ENCODE assay signal across 27 cellular contexts in genomic region chr6:7920425-7920824, GRCh38. TPM values are rescaled to one million over a fixed set of nuclear protein-coding genes. Genes with fewer than 3 reads are reported as not detected.
A peak's percentile ranks its signal among the peaks of the same experiment; 100 is the strongest.
DNase-seq lines count a peak whose midpoint lies in the region; ATAC-seq and TF ChIP-seq lines count a peak whose summit lies in the region.
"Had no signal": no experiment of that assay in that cellular context is flagged by ENCODE, and none has a peak within 500 bp of the region (broad histone marks: within the 10 kb centered on the region; RNA-seq: fewer than 3 reads in every experiment).

No MANE protein-coding gene starts in this region.

- H3K9ac ChIP-seq in GM23248: no peak overlapping the region

- TF ChIP-seq CTCF in OCI-LY7 (conservative IDR thresholded peaks at IDR 0.05; ENCODE audit: low read length): no peak
- no peak for TF ChIP-seq CTCF in right lobe of liver (IDR thresholded peaks at IDR 0.05)

- no peaks in the 10 kb centered on the region for H3K79me2 ChIP-seq in GM23248 (ENCODE audit: insufficient read depth)
- no peaks in the 10 kb centered on the region for H3K79me2 ChIP-seq in OCI-LY7 (ENCODE audit: insufficient read depth, low read depth, low read length)

- H4K20me1 ChIP-seq in GM23248 (ENCODE audit: insufficient read depth) (no peaks in the 10 kb centered on the region), OCI-LY7 (ENCODE audit: insufficient read depth, low read length) (no peaks in the 10 kb centered on the region)

- H3K27me3 ChIP-seq in GM23248 (replicated peaks; ENCODE audit: insufficient read depth): no peaks in the 10 kb centered on the region
- no peaks in the 10 kb centered on the region for H3K27me3 ChIP-seq in CD8-positive, alpha-beta memory T cell (ENCODE audit: insufficient read depth, low read length, poor library complexity, severe bottlenecking)
- no peaks in the 10 kb centered on the region for H3K27me3 ChIP-seq in right lobe of liver
- H3K27me3 ChIP-seq: cardiac muscle cell, colonic mucosa, gastrocnemius medialis, pancreas, SJCRH30, vagina had no signal

- in situ Hi-C loops in GM23248 (cut with MboI): no loop called here

- intact Hi-C loops in OCI-LY7 (cut with micrococcal nuclease; ENCODE audit: unreplicated experiment): no loop called here
- intact Hi-C loops in right lobe of liver (cut with DNase I): no loop called here

- 0 out of 2 replicates have a peak, but pooled peaks cover 6% of the 10 kb centered on the region for H3F3A ChIP-seq in GM23248 (ENCODE audit: insufficient read depth)

- no peak overlapping the region for H2AFZ ChIP-seq in GM23248
- peak overlapping the region; percentile 52 for H2AFZ ChIP-seq in OCI-LY7 (ENCODE audit: low read length)

- ATAC-seq in GM19324 (IDR thresholded peaks at IDR 0.05; ENCODE audit: low FRiP score, unreplicated experiment) (no peak), right lobe of liver (no peak)
- ATAC-seq: A549; gastrocnemius medialis; Panc1; stimulated activated memory B cell treated with anti-CD40 and anti-IgM and Interleukin-4, amounts not matched to agents 10 μg/mL and 1 μg/mL and 100 μg/mL, for 72 hours had no signal

- POLR2A ChIA-PET in OCI-LY7 (lab: Charles Lee): interaction anchor here (7.4 kb wide), 1 partner anchor 18 kb away, joined by 58 read pairs; no protein-coding TSS in a partner anchor
- POLR2A ChIA-PET in CD8-positive, alpha-beta memory T cell (lab: Charles Lee): no interaction called here

- no peak for TF ChIP-seq POLR2A in right lobe of liver (IDR thresholded peaks at IDR 0.05)

- peaks cover 17% of the 10 kb centered on the region for H3K4me1 ChIP-seq in GM23248 (ENCODE audit: insufficient read depth)
- peaks cover 60% of the 10 kb centered on the region for H3K4me1 ChIP-seq in OCI-LY7 (ENCODE audit: insufficient read depth, low read length, poor library complexity, severe bottlenecking)
- H3K4me1 ChIP-seq in CD8-positive, alpha-beta memory T cell (ENCODE audit: insufficient read depth, low read length): no peaks in the 10 kb centered on the region
- no peaks in the 10 kb centered on the region for H3K4me1 ChIP-seq in right lobe of liver
- H3K4me1 ChIP-seq: colonic mucosa, pancreas, SJCRH30, vagina had no signal

- no peak overlapping the region for H3K4me2 ChIP-seq in GM23248 (ENCODE audit: unreplicated experiment)
- peak overlapping the region; percentile 11; the same call in 1 of the 2 replicates for H3K4me2 ChIP-seq in OCI-LY7 (ENCODE audit: low read length)
- H3K4me2 ChIP-seq: A549 had no signal

- 34 to 52% methylated on average over 2 of the region's 2 CpGs for WGBS in GM23248 (ENCODE audit: low coverage in 1 of 2, low lambda C conversion rate in 2 of 2, missing lambda C conversion rate in 2 of 2), 2 experiments
- WGBS in right lobe of liver (ENCODE audit: insufficient coverage, low coverage, low lambda C conversion rate, missing lambda C conversion rate): 58% methylated on average over 2 of the region's 2 CpGs

- H3K4me3 ChIP-seq in GM23248 (no peak overlapping the region), OCI-LY7 (ENCODE audit: low read depth, low read length, poor library complexity, severe bottlenecking) (no peak overlapping the region), right lobe of liver (no peak overlapping the region)
- H3K4me3 ChIP-seq in CD8-positive, alpha-beta memory T cell (ENCODE audit: low read length): no peak overlapping the region
- H3K4me3 ChIP-seq: A549, cardiac muscle cell, colonic mucosa, gastrocnemius medialis, pancreas, SJCRH30, vagina had no signal

- peaks cover 10 to 27% of the 10 kb centered on the region in 2 donors for H3K27me3 Mint-ChIP-seq in CD8-positive, alpha-beta memory T cell
- H3K27me3 Mint-ChIP-seq: stimulated activated memory B cell treated with anti-CD40 and anti-IgM and Interleukin-4, amounts not matched to agents 10 μg/mL and 1 μg/mL and 100 μg/mL, for 72 hours had no signal

- H3K27ac ChIP-seq in GM23248 (no peak overlapping the region), OCI-LY7 (ENCODE audit: low read depth, low read length, poor library complexity, severe bottlenecking) (no peak overlapping the region), epithelial cell of prostate (peak overlapping the region; percentile 32), right lobe of liver (no peak overlapping the region)
- H3K27ac ChIP-seq in CD8-positive, alpha-beta memory T cell (ENCODE audit: low read depth, low read length): no peak overlapping the region
- H3K27ac ChIP-seq: A549, cardiac muscle cell, colonic mucosa, HL-60, pancreas, SJCRH30, vagina had no signal

- H3K27ac Mint-ChIP-seq in CD8-positive, alpha-beta memory T cell: no peak overlapping the region
- H3K27ac Mint-ChIP-seq: activated naive CD4-positive, alpha-beta T cell treated with anti-CD3 and anti-CD28 coated beads, Interleukin-2, amount 10 ng/mL, durations not matched to agents 7 days and 5 days; CD4-positive, alpha-beta T cell; effector memory CD8-positive, alpha-beta T cell; stimulated activated memory B cell treated with anti-CD40 and anti-IgM and Interleukin-4, amounts not matched to agents 10 μg/mL and 1 μg/mL and 100 μg/mL, for 72 hours had no signal

- peak; percentile 27 for DNase-seq in activated CD4-positive, alpha-beta T cell treated with anti-CD3 and anti-CD28 coated beads for 48 hours
- no peak for DNase-seq in activated CD4-positive, alpha-beta T cell treated with anti-CD3 and anti-CD28 coated beads, Interleukin-2, amount 50 U/mL, for 4 hours
- DNase-seq in GM23248 (peak; percentile 5), OCI-LY7 (ENCODE audit: low spot score) (no peak), epithelial cell of prostate (ENCODE audit: low read depth, low spot score) (peak; percentile 44), right lobe of liver (no peak)
- DNase-seq in CD8-positive, alpha-beta memory T cell: no peak
- DNase-seq: activated CD4-positive, CD25-positive, alpha-beta regulatory T cell; activated CD8-positive, alpha-beta memory T cell treated with anti-CD3 and anti-CD28 coated beads for 24 hours; activated naive CD4-positive, alpha-beta T cell treated with anti-CD3 and anti-CD28 coated beads, Interleukin-2, amount 10 ng/mL, durations not matched to agents 7 days and 5 days; CD4-positive, alpha-beta T cell; colonic mucosa; effector memory CD8-positive, alpha-beta T cell; gastrocnemius medialis; left cardiac atrium; NCI-H1436 treated with DMSO at 0.1 percent for 48 hours; NCI-H2107; NCI-H446 treated with DMSO at 0.1 percent for 48 hours; pancreas; SJCRH30 had no signal

- H3K9me3 Mint-ChIP-seq in CD8-positive, alpha-beta memory T cell: peaks cover 5 to 17% (median 12%) of the 10 kb centered on the region in 5 donors

- H3K9me3 ChIP-seq in GM23248 (ENCODE audit: low read depth) (no peaks in the 10 kb centered on the region), OCI-LY7 (ENCODE audit: low read length) (peaks cover 14% of the 10 kb centered on the region; the same call in 1 of the 2 replicates), right lobe of liver (no peaks in the 10 kb centered on the region)
- no peaks in the 10 kb centered on the region for H3K9me3 ChIP-seq in CD8-positive, alpha-beta memory T cell (ENCODE audit: low read length)
- H3K9me3 ChIP-seq: A549, colonic mucosa, gastrocnemius medialis, pancreas, SJCRH30, vagina had no signal

- H3K36me3 Mint-ChIP-seq in CD8-positive, alpha-beta memory T cell: peaks cover 0 to 14% (median 0%) of the 10 kb centered on the region in 3 donors
- H3K36me3 Mint-ChIP-seq: activated naive CD4-positive, alpha-beta T cell treated with anti-CD3 and anti-CD28 coated beads, Interleukin-2, amount 10 ng/mL, durations not matched to agents 7 days and 5 days had no signal

- H3K9me2 ChIP-seq in GM23248 (ENCODE audit: insufficient read depth): no peaks in the 10 kb centered on the region
- H3K9me2 ChIP-seq in OCI-LY7 (ENCODE audit: insufficient read depth, low read length): no peaks in the 10 kb centered on the region

- H3K36me3 ChIP-seq in GM23248 (ENCODE audit: low read depth): no peaks in the 10 kb centered on the region
- H3K36me3 ChIP-seq in OCI-LY7 (ENCODE audit: insufficient read depth, low read length): peaks cover 5% of the 10 kb centered on the region
- no peaks in the 10 kb centered on the region for H3K36me3 ChIP-seq in CD8-positive, alpha-beta memory T cell (ENCODE audit: insufficient read depth, low read length)
- no peaks in the 10 kb centered on the region for H3K36me3 ChIP-seq in right lobe of liver
- H3K36me3 ChIP-seq: cardiac muscle cell, colonic mucosa, gastrocnemius medialis, pancreas, SJCRH30, vagina had no signal

- BruUV-seq in OCI-LY7 (replicated peaks; lab: Mats Ljungman, UMichigan): no TSS peak

- no peak overlapping the region for H3K4me3 Mint-ChIP-seq in CD8-positive, alpha-beta memory T cell
- H3K4me3 Mint-ChIP-seq: activated naive CD4-positive, alpha-beta T cell treated with anti-CD3 and anti-CD28 coated beads, Interleukin-2, amount 10 ng/mL, durations not matched to agents 7 days and 5 days; CD4-positive, alpha-beta T cell; effector memory CD8-positive, alpha-beta T cell; stimulated activated memory B cell treated with anti-CD40 and anti-IgM and Interleukin-4, amounts not matched to agents 10 μg/mL and 1 μg/mL and 100 μg/mL, for 72 hours had no signal

- CTCF ChIA-PET in OCI-LY7 (lab: Charles Lee; ENCODE audit: unreplicated experiment): interaction anchor here (1.0 kb wide), 1 partner anchor 19 kb away, joined by 3 read pairs; no protein-coding TSS in a partner anchor
- CTCF ChIA-PET in CD8-positive, alpha-beta memory T cell (lab: Charles Lee): no interaction called here

- H3K4me1 Mint-ChIP-seq in CD8-positive, alpha-beta memory T cell: no peaks in the 10 kb centered on the region
- H3K4me1 Mint-ChIP-seq: activated naive CD4-positive, alpha-beta T cell treated with anti-CD3 and anti-CD28 coated beads, Interleukin-2, amount 10 ng/mL, durations not matched to agents 7 days and 5 days had no signal

RNA-seq across cellular contexts. Expression of gene TXNDC5, which starts 9.8 kb away (rescaled TPM):
- total RNA-seq in GM23248 (2014; rRNA removed; shearing (Covaris generic)): 471 and 498 TPM in 2 replicates
- polyA plus RNA-seq in GM23248 (2016; fragmentation: Nextera tagmentation; extraction: Ambion mirVana): 237 and 292 TPM in 2 replicates
- total RNA-seq in OCI-LY7 (2014; rRNA removed; shearing (Covaris generic)): 280 and 319 TPM in 2 replicates
- total RNA-seq in OCI-LY7 (2022): 312 and 363 TPM in 2 replicates
- total RNA-seq in CD8-positive, alpha-beta memory T cell: 10 to 100 TPM; 77.9 to 79.8 TPM
- polyA plus RNA-seq in CD8-positive, alpha-beta memory T cell: 34.7 TPM
- 100 to 1,000 TPM in 5 of 6 experiments, 10 to 100 TPM in 1; 87.9 to 187 (median 133) TPM for total RNA-seq in right lobe of liver

Comparison
In these comparisons a context has a peak if more than half of its experiments do, and no peak if none do; other contexts are left out.
1. DNase-seq: peak in activated CD4-positive, alpha-beta T cell treated with anti-CD3 and anti-CD28 coated beads for 48 hours (single experiment), GM23248 (single experiment) and epithelial cell of prostate (single experiment); none in activated CD4-positive, alpha-beta T cell treated with anti-CD3 and anti-CD28 coated beads, Interleukin-2, amount 50 U/mL, for 4 hours (0 of 2), OCI-LY7 (single experiment), CD8-positive, alpha-beta memory T cell (0 of 5) and right lobe of liver (0 of 3).